In genomic region chr12:92136883-92137582, GRCh38 we compare ENCODE assay signal across 8 cellular contexts. TPM values are rescaled to one million over a fixed set of nuclear protein-coding genes. Genes with fewer than 3 reads are reported as not detected.
DNase-seq lines count a peak whose midpoint lies in the region; ATAC-seq and TF ChIP-seq lines count a peak whose summit lies in the region.

No MANE protein-coding gene starts in this region.

- ATAC-seq in lower lobe of right lung (peak in 1 of 2 donors; percentile 47), GM21825 (IDR thresholded peaks at IDR 0.05; ENCODE audit: unreplicated experiment) (no peak)

- peaks cover 74% of the 10 kb centered on the region for H3K4me1 ChIP-seq in lower lobe of right lung

- TF ChIP-seq CTCF in astrocyte of the spinal cord (IDR thresholded peaks at IDR 0.05; ENCODE audit: low read depth, low read length) (no peak), lower lobe of right lung (IDR thresholded peaks at IDR 0.05) (no peak)

- H3K36me3 ChIP-seq in lower lobe of right lung, result peaks cover 2% of the 10 kb centered on the region

- intact Hi-C loops in lower lobe of right lung (cut with DNase I), result loop anchor here (10.0 kb wide), 2 partner anchors 62 to 322 kb away; no protein-coding TSS in a partner anchor

- peak overlapping the region; percentile 32 for H3K27ac ChIP-seq in lower lobe of right lung

- in situ Hi-C loops in astrocyte of the spinal cord (cut with HindIII; ENCODE audit: low sequenced_read_pairs), result no loop called here

- H3K4me3 ChIP-seq in astrocyte of the spinal cord (ENCODE audit: low read depth, low read length), result no peak overlapping the region
- peak overlapping the region; percentile 87 for H3K4me3 ChIP-seq in lower lobe of right lung

- no peaks in the 10 kb centered on the region for H3K27me3 ChIP-seq in lower lobe of right lung (ENCODE audit: low read depth)

- DNase-seq in DMS53 (lab: John Stamatoyannopoulos, UW), result peak; percentile 67
- peak; percentile 86 for DNase-seq in LHCN-M2 (ENCODE audit: low read depth)
- peak; percentile 91 for DNase-seq in astrocyte of the spinal cord (ENCODE audit: low read depth, low spot score)
- DNase-seq in lower lobe of right lung, result no peak
- no peak for DNase-seq in NK-92 (lab: John Stamatoyannopoulos, UW; ENCODE audit: unreplicated experiment)
- no peak for DNase-seq in NCI-H1105 (lab: John Stamatoyannopoulos, UW)
- no peak for DNase-seq in OCI-M2 (lab: John Stamatoyannopoulos, UW; ENCODE audit: unreplicated experiment)

- no peaks in the 10 kb centered on the region for H3K9me3 ChIP-seq in lower lobe of right lung

RNA-seq across cellular contexts. Expression of gene BTG1, which starts 8.6 kb away (rescaled TPM):
- total RNA-seq in LHCN-M2 (2014; rRNA removed) (14.6 and 17.5 TPM in 2 replicates), lower lobe of right lung (159 TPM)
- 16.9 TPM for polyA plus RNA-seq in LHCN-M2 (2012)

Comparison
In these comparisons a context has a peak if more than half of its experiments do, and no peak if none do; other contexts are left out.
1. DNase-seq: peak in DMS53 (single experiment), LHCN-M2 (single experiment) and astrocyte of the spinal cord (single experiment); none in lower lobe of right lung (single experiment), NK-92 (single experiment), NCI-H1105 (single experiment) and OCI-M2 (single experiment).